In the genomic region with DNA sequence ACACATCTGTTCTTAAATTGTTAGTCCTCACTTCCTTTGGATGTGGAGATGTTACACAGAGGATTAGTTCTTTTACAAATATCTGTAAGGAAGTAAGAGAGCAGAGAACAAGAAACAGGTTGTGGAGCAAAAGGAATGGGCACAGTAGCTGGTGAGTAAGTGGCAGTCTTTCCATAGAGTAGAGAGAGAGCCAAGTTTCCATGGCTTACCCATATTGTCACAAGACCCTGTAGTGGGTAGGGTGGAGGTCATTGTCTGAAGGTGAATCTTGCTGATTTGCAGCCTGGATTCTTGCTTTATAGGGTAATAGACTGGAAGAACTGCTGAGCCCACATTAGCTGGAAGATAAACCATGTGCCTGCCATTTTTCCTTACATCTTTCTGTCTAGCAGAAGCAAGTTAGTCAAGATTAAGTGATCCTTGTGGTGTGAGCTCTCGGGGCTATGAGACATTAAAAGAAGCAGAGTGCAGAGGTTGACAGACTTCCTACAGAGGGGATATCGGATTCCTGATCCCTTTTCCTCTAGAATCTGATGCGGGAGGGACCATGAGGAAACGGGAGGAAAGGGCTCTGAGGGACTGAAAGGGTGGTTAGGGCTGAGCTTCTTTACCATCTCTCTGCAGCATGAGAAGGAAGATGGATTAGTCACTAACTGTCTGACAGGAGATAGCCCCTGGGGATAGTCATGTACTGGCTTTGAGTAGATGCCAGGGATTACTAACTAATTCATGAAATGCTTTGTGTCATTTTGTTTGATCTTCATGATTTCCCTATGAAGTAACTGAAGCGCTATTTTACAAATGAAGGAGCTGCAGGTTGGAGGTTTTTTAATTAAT, we compare ENCODE assay signal across 8 cellular contexts. TPM values are rescaled to one million over a fixed set of nuclear protein-coding genes. Genes with fewer than 3 reads are reported as not detected.
DNase-seq lines count a peak whose midpoint lies in the region; ATAC-seq, FAIRE-seq and TF ChIP-seq lines count a peak whose summit lies in the region.

No MANE protein-coding gene starts in this region.

- H2AK5ac ChIP-seq in IMR-90 (ENCODE audit: low read depth, low read length) = peak overlapping the region; percentile 59; the same call in 1 of the 2 replicates

- H4K5ac ChIP-seq in IMR-90 (ENCODE audit: low read depth, low read length) = no peak overlapping the region; the same call in 1 of the 2 replicates

- dilution Hi-C loops in IMR-90 (cut with HindIII; ENCODE audit: low sequenced_read_pairs, unreplicated experiment) = no loop called here

- H3K27ac ChIP-seq in CD4-positive, alpha-beta memory T cell (ENCODE audit: low read depth, low read length) = no peak overlapping the region
- H3K27ac ChIP-seq in IMR-90 (ENCODE audit: insufficient read depth, low read length) (no peak overlapping the region), mesodermal cell (ENCODE audit: low read depth, low read length, severe bottlenecking) (peak overlapping the region; percentile 54)

- H3K27ac Mint-ChIP-seq in CD4-positive, alpha-beta memory T cell = peak overlapping the region in 5 of 7 donors; percentile 4 to 59 (median 32)
- peak overlapping the region; percentile 2 to 78 (median 46) for H3K27ac Mint-ChIP-seq in brain

- H3K27me3 ChIP-seq in CD4-positive, alpha-beta memory T cell (ENCODE audit: insufficient read depth, low read length) = no peaks in the 10 kb centered on the region
- H3K27me3 ChIP-seq in IMR-90 (ENCODE audit: control insufficient read depth, insufficient read depth, low read length) = no peaks in the 10 kb centered on the region

- no peak overlapping the region for H3K4me3 ChIP-seq in CD4-positive, alpha-beta memory T cell (ENCODE audit: low read length in 2 of 2)
- no peak overlapping the region for H3K4me3 ChIP-seq in IMR-90 (ENCODE audit: insufficient read depth, low read depth, low read length)
- no peak overlapping the region for H3K4me3 ChIP-seq in mesodermal cell (ENCODE audit: extremely low read depth, insufficient read depth, low read length, poor library complexity, severe bottlenecking)

- 50% methylated on average over 1 of the region's 5 CpGs; no CpG with 5 or more reads in 1 of the 2 experiments for WGBS in IMR-90 (ENCODE audit: extremely low coverage in 2 of 2, insufficient read length in 1 of 2), 2 experiments
- 44 to 51% methylated on average over 1 to 4 of the region's 5 CpGs for WGBS in mesodermal cell (ENCODE audit: insufficient coverage in 2 of 2), 2 experiments

- H2AFZ ChIP-seq in IMR-90 (replicated peaks; ENCODE audit: low read length, poor library complexity) = no peak overlapping the region

- intact Hi-C loops in CD4-positive, alpha-beta memory T cell (cut with micrococcal nuclease) = no loop called here
- intact Hi-C loops in IMR-90 (cut with micrococcal nuclease) = loop anchor here (5.0 kb wide), 1 partner anchor 44 kb away; no protein-coding TSS in a partner anchor

- TF ChIP-seq CTCF in IMR-90 (conservative IDR thresholded peaks at IDR 0.05; ENCODE audit: low read depth, low read length) = no peak
- TF ChIP-seq CTCF in brain (conservative IDR thresholded peaks at IDR 0.05) = no peak

- no peaks in the 10 kb centered on the region for H3K4me1 ChIP-seq in CD4-positive, alpha-beta memory T cell (ENCODE audit: insufficient read depth, low read length)
- H3K4me1 ChIP-seq in IMR-90 (ENCODE audit: control insufficient read depth, insufficient read depth, low read length) = peaks cover 14% of the 10 kb centered on the region
- H3K4me1 ChIP-seq in mesodermal cell (ENCODE audit: control insufficient read depth, insufficient read depth, low read length, poor library complexity, severe bottlenecking) = peaks cover 39% of the 10 kb centered on the region

- BruUV-seq in IMR-90 (replicated peaks; lab: Mats Ljungman, UMichigan) = no TSS peak

- TF ChIP-seq POLR2A in IMR-90 (IDR thresholded peaks at IDR 0.05; ENCODE audit: low read depth, low read length) = no peak

- no peak overlapping the region for H3K56ac ChIP-seq in IMR-90 (ENCODE audit: extremely low read depth, insufficient read depth, low read length)

- no peaks in the 10 kb centered on the region for H3K27me3 Mint-ChIP-seq in CD4-positive, alpha-beta memory T cell
- no peaks in the 10 kb centered on the region for H3K27me3 Mint-ChIP-seq in brain

- no peak overlapping the region for H3K9ac ChIP-seq in IMR-90 (ENCODE audit: low read depth, low read length)

- H2BK120ac ChIP-seq in IMR-90 (ENCODE audit: low read depth, low read length) = peak overlapping the region; percentile 35

- peaks cover 6 to 56% of the 10 kb centered on the region in 2 experiments; a peak in 3 of 4 replicates for H3K79me1 ChIP-seq in IMR-90 (ENCODE audit: low read depth in 1 of 2, low read length in 2 of 2)

- POLR2A ChIA-PET in CD4-positive, alpha-beta memory T cell (lab: Charles Lee; ENCODE audit: partially characterized antibody) = no interaction called here
- POLR2A ChIA-PET in IMR-90 (lab: Charles Lee; ENCODE audit: unreplicated experiment) = no interaction called here

- no peak overlapping the region for H4K8ac ChIP-seq in IMR-90 (ENCODE audit: low read depth in 2 of 2, low read length in 2 of 2)

- H3K36me3 Mint-ChIP-seq in CD4-positive, alpha-beta memory T cell = peaks cover 33 to 67% of the 10 kb centered on the region in 2 donors
- H3K36me3 Mint-ChIP-seq in brain = peaks cover 31% of the 10 kb centered on the region

- H3K18ac ChIP-seq in IMR-90 (ENCODE audit: low read depth, low read length) = peak overlapping the region; percentile 45; the same call in 1 of the 2 replicates

- no peak for TF ChIP-seq RAD21 in IMR-90 (IDR thresholded peaks at IDR 0.05; ENCODE audit: low read length)

- H4K91ac ChIP-seq in IMR-90 (ENCODE audit: insufficient read depth, low read depth, low read length) = no peak overlapping the region; the same call in 1 of the 2 replicates

- H3K9me1 ChIP-seq in IMR-90 (ENCODE audit: insufficient read depth, low read length) = peaks cover 11% of the 10 kb centered on the region

- peaks cover 5 to 13% (median 7%) of the 10 kb centered on the region in 4 donors for H3K4me1 Mint-ChIP-seq in CD4-positive, alpha-beta memory T cell
- peaks cover 63% of the 10 kb centered on the region for H3K4me1 Mint-ChIP-seq in brain

- in situ Hi-C loops in IMR-90 (cut with MboI; ENCODE audit: low sequenced_read_pairs) = no loop called here

- CTCF ChIA-PET in CD4-positive, alpha-beta memory T cell (lab: Charles Lee; ENCODE audit: partially characterized antibody) = interaction anchor here (1.0 to 1.2 kb wide), 3 partner anchors 14 to 659 kb away, joined by 3 to 5 read pairs (median 3); no protein-coding TSS in a partner anchor
- CTCF ChIA-PET in IMR-90 (lab: Yijun Ruan, JAX) = interaction anchor here (0.6 to 1.3 kb wide), 2 partner anchors 15 to 24 kb away, joined by 3 to 4 read pairs; no protein-coding TSS in a partner anchor

- peaks cover 6% of the 10 kb centered on the region; the same call in 1 of the 2 replicates for H4K20me1 ChIP-seq in IMR-90 (ENCODE audit: insufficient read depth, low read length)

- no peak overlapping the region for H3K4me3 Mint-ChIP-seq in CD4-positive, alpha-beta memory T cell
- peak overlapping the region in 3 of 5 experiments; percentile 3 to 37 (median 14) for H3K4me3 Mint-ChIP-seq in brain

- peak overlapping the region; percentile 16; the same call in 1 of the 2 replicates for H3K14ac ChIP-seq in IMR-90 (replicated peaks; ENCODE audit: low read depth, low read length)

- no peak for FAIRE-seq in GM19239 (lab: Jason Lieb, UNC)

- no peak overlapping the region for H2BK20ac ChIP-seq in IMR-90 (ENCODE audit: low read depth, low read length)

- H3K9me3 ChIP-seq in CD4-positive, alpha-beta memory T cell (ENCODE audit: control insufficient read depth in 1 of 2, low read length in 2 of 2) = no peaks in the 10 kb centered on the region
- H3K9me3 ChIP-seq in IMR-90 (ENCODE audit: control insufficient read depth, insufficient read depth, low read length) (no peaks in the 10 kb centered on the region), mesodermal cell (ENCODE audit: control insufficient read depth, low read length) (no peaks in the 10 kb centered on the region)

- DNase-seq in CD4-positive, alpha-beta memory T cell = no peak
- DNase-seq in IMR-90 (peak; percentile 76), Ammon's horn (ENCODE audit: low spot score) (no peak), GM19239 (ENCODE audit: insufficient read length, low spot score) (no peak)

- H3K9me3 Mint-ChIP-seq in CD4-positive, alpha-beta memory T cell = no peaks in the 10 kb centered on the region
- H3K9me3 Mint-ChIP-seq in brain = no peaks in the 10 kb centered on the region

- peaks cover 7% of the 10 kb centered on the region for H3K36me3 ChIP-seq in CD4-positive, alpha-beta memory T cell (ENCODE audit: insufficient read depth, low read length)
- H3K36me3 ChIP-seq in IMR-90 (ENCODE audit: control insufficient read depth, insufficient read depth, low read length) (no peaks in the 10 kb centered on the region), mesodermal cell (ENCODE audit: control insufficient read depth, insufficient read depth, low read length) (peaks cover 19% of the 10 kb centered on the region)

- 0 out of 3 replicates have a peak overlapping the region, but pooled peaks have one; percentile 5 for H2BK15ac ChIP-seq in IMR-90 (ENCODE audit: low read depth, low read length)

- no peak overlapping the region for H2AK9ac ChIP-seq in IMR-90 (replicated peaks; ENCODE audit: low read depth, low read length, poor library complexity)

- H2BK5ac ChIP-seq in IMR-90 (ENCODE audit: low read depth, low read length, poor library complexity, severe bottlenecking) = no peak overlapping the region

- H3K23ac ChIP-seq in IMR-90 (ENCODE audit: low read depth, low read length) = peak overlapping the region; percentile 56; the same call in 1 of the 2 replicates

- ATAC-seq in IMR-90 (ENCODE audit: low read depth) (peak; percentile 41), HG02981 (IDR thresholded peaks at IDR 0.05; ENCODE audit: unreplicated experiment) (no peak), GM21737 (IDR thresholded peaks at IDR 0.05; ENCODE audit: unreplicated experiment) (no peak)

- H3K4me2 ChIP-seq in IMR-90 (ENCODE audit: low read depth, low read length) = peak overlapping the region; percentile 52; the same call in 1 of the 2 replicates

- peak overlapping the region; percentile 33 for H3K4ac ChIP-seq in IMR-90 (ENCODE audit: low read depth, low read length)

TF ChIP-seq in IMR-90, 13 proteins besides CTCF, POLR2A, EP300 and RAD21:
- TF ChIP-seq CEBPB (IDR thresholded peaks at IDR 0.05; ENCODE audit: low read depth, low read length) (0 out of 2 replicates have a peak, but pooled peaks have one; percentile 10), FOS (IDR thresholded peaks at IDR 0.05; ENCODE audit: low read depth, low read length) (no peak)
TF ChIP-seq in IMR-90: peak in this region for 1.

RNA-seq across cellular contexts. Expression of a gene that starts 44.0 kb away (rescaled TPM):
- not detected for total RNA-seq in CD4-positive, alpha-beta memory T cell
- polyA plus RNA-seq in CD4-positive, alpha-beta memory T cell = not detected
- not detected in 2 replicates for total RNA-seq in IMR-90 (2012; rRNA removed)
- polyA plus RNA-seq in IMR-90 (2012; rRNA removed) = not detected in 2 replicates
- not detected in 2 replicates for polyA plus RNA-seq in IMR-90 (2012; cell fraction: cytosol; rRNA removed)
- polyA plus RNA-seq in IMR-90 (2012; cell fraction: nucleus; rRNA removed; ENCODE audit: low replicate concordance) = not detected in 2 replicates
- 7.7 TPM for polyA plus RNA-seq in brain (ENCODE audit: insufficient read depth, low read depth, low replicate concordance)
- not detected for polyA plus RNA-seq in mesodermal cell (2013, experiment 1 of 2)
- not detected for polyA plus RNA-seq in mesodermal cell (2013, experiment 2 of 2)

Comparison
In these comparisons a context has a peak if more than half of its experiments do, and no peak if none do; other contexts are left out.
1. H3K4me3 Mint-ChIP-seq: peak in brain (3 of 5); none in CD4-positive, alpha-beta memory T cell (0 of 8).